In genomic region chr11:134047586-134047999, GRCh38 we compare ENCODE assay signal across 9 cellular contexts. TPM values are rescaled to one million over a fixed set of nuclear protein-coding genes. Genes with fewer than 3 reads are reported as not detected.
DNase-seq lines count a peak whose midpoint lies in the region; ATAC-seq, FAIRE-seq and TF ChIP-seq lines count a peak whose summit lies in the region.
"Had no signal": no experiment of that assay in that cellular context is flagged by ENCODE, and none has a peak within 500 bp of the region (broad histone marks: within the 10 kb centered on the region; RNA-seq: fewer than 3 reads in every experiment).

No MANE protein-coding gene starts in this region.

- ATAC-seq in activated CD8-positive, alpha-beta T cell treated with anti-CD3 and anti-CD28 coated beads, Interleukin-2, amount 10 ng/mL, durations not matched to agents 7 days and 5 days: no peak
- ATAC-seq in HG03521 (IDR thresholded peaks at IDR 0.05; ENCODE audit: unreplicated experiment): no peak

- H3K9me3 Mint-ChIP-seq in astrocyte (ENCODE audit: unreplicated experiment): no peaks in the 10 kb centered on the region
- H3K9me3 Mint-ChIP-seq in activated CD8-positive, alpha-beta T cell treated with anti-CD3 and anti-CD28 coated beads, Interleukin-2, amount 10 ng/mL, durations not matched to agents 7 days and 5 days (ENCODE audit: insufficient read depth): no peaks in the 10 kb centered on the region

- H2AFZ ChIP-seq in astrocyte (ENCODE audit: low read depth, low read length): peak overlapping the region; percentile 68

- H3K27ac Mint-ChIP-seq in astrocyte (ENCODE audit: unreplicated experiment): no peak overlapping the region
- no peak overlapping the region for H3K27ac Mint-ChIP-seq in activated CD8-positive, alpha-beta T cell treated with anti-CD3 and anti-CD28 coated beads, Interleukin-2, amount 10 ng/mL, durations not matched to agents 7 days and 5 days

- H3K9ac ChIP-seq in astrocyte (ENCODE audit: low read length): peak overlapping the region; percentile 32

- peak; percentile 56 for DNase-seq in H7
- peak; percentile 73 for DNase-seq in astrocyte (ENCODE audit: low read depth)
- peak; percentile 96 for DNase-seq in hepatic stellate cell (ENCODE audit: low spot score)
- DNase-seq in stromal cell of bone marrow (ENCODE audit: low read depth): peak; percentile 91
- no peak for DNase-seq in activated CD8-positive, alpha-beta T cell treated with anti-CD3 and anti-CD28 coated beads, Interleukin-2, amount 10 ng/mL, durations not matched to agents 7 days and 5 days
- no peak for DNase-seq in OCI-M2 (lab: John Stamatoyannopoulos, UW; ENCODE audit: unreplicated experiment)
- no peak for DNase-seq in GM19238 (ENCODE audit: insufficient read length, low spot score)
- DNase-seq: NCI-H1694 treated with DMSO at 0.1 percent for 48 hours had no signal

- FAIRE-seq in astrocyte (lab: Jason Lieb, UNC): peak; percentile 45

- H3K4me1 Mint-ChIP-seq in astrocyte (ENCODE audit: low read depth, unreplicated experiment): peaks cover 27% of the 10 kb centered on the region
- peaks cover 26% of the 10 kb centered on the region for H3K4me1 Mint-ChIP-seq in activated CD8-positive, alpha-beta T cell treated with anti-CD3 and anti-CD28 coated beads, Interleukin-2, amount 10 ng/mL, durations not matched to agents 7 days and 5 days (ENCODE audit: low read depth)

- CTCF ChIA-PET in activated CD8-positive, alpha-beta T cell treated with anti-CD3 and anti-CD28 coated beads, Interleukin-2, amount 10 ng/mL, durations not matched to agents 7 days and 5 days (lab: Charles Lee): interaction anchor here (1.0 to 6.7 kb wide), 4 partner anchors 14 to 120 kb away, joined by 3 to 49 read pairs (median 10); no protein-coding TSS in a partner anchor

- H3K36me3 Mint-ChIP-seq in astrocyte (ENCODE audit: low read depth, unreplicated experiment): no peaks in the 10 kb centered on the region
- H3K36me3 Mint-ChIP-seq in activated CD8-positive, alpha-beta T cell treated with anti-CD3 and anti-CD28 coated beads, Interleukin-2, amount 10 ng/mL, durations not matched to agents 7 days and 5 days (ENCODE audit: low read depth): no peaks in the 10 kb centered on the region

- TF ChIP-seq CTCF in astrocyte (IDR thresholded peaks at IDR 0.05; ENCODE audit: insufficient read depth, low read depth, low read length): no peak

- peaks cover 8% of the 10 kb centered on the region for H3K4me1 ChIP-seq in astrocyte (ENCODE audit: insufficient read depth, low read length)

- peak overlapping the region; percentile 27 for H3K27ac ChIP-seq in astrocyte (ENCODE audit: low read depth, low read length)

- no peaks in the 10 kb centered on the region for H3K79me2 ChIP-seq in astrocyte (ENCODE audit: insufficient read depth, low read length)

- POLR2A ChIA-PET in activated CD8-positive, alpha-beta T cell treated with anti-CD3 and anti-CD28 coated beads, Interleukin-2, amount 10 ng/mL, durations not matched to agents 7 days and 5 days (lab: Charles Lee): interaction anchor here (1.1 kb wide), 1 partner anchor 13 kb away, joined by 3 read pairs; no protein-coding TSS in a partner anchor

- no peak overlapping the region for H3K4me3 Mint-ChIP-seq in astrocyte (ENCODE audit: unreplicated experiment)
- no peak overlapping the region for H3K4me3 Mint-ChIP-seq in activated CD8-positive, alpha-beta T cell treated with anti-CD3 and anti-CD28 coated beads, Interleukin-2, amount 10 ng/mL, durations not matched to agents 7 days and 5 days

- H3K27me3 ChIP-seq in H7 (ENCODE audit: control insufficient read depth, insufficient read depth, low read length): peaks cover 1% of the 10 kb centered on the region
- no peaks in the 10 kb centered on the region for H3K27me3 ChIP-seq in astrocyte (ENCODE audit: insufficient read depth, low read length)

- peaks cover 14% of the 10 kb centered on the region for H3K27me3 Mint-ChIP-seq in astrocyte (ENCODE audit: low read depth, unreplicated experiment)
- no peaks in the 10 kb centered on the region for H3K27me3 Mint-ChIP-seq in activated CD8-positive, alpha-beta T cell treated with anti-CD3 and anti-CD28 coated beads, Interleukin-2, amount 10 ng/mL, durations not matched to agents 7 days and 5 days (ENCODE audit: low read depth)

- H3K4me3 ChIP-seq in H7 (ENCODE audit: insufficient read depth, low read depth, low read length) (no peak overlapping the region), astrocyte (ENCODE audit: insufficient read depth, low read depth, low read length) (no peak overlapping the region)

- H4K20me1 ChIP-seq in astrocyte (ENCODE audit: insufficient read depth, low read length): no peaks in the 10 kb centered on the region

- peak overlapping the region; percentile 77 for H3K4me2 ChIP-seq in astrocyte (ENCODE audit: low read length)

- no peaks in the 10 kb centered on the region for H3K9me3 ChIP-seq in astrocyte (ENCODE audit: insufficient read depth, low read depth, low read length)

- H3K36me3 ChIP-seq in H7 (replicated peaks; ENCODE audit: control insufficient read depth, insufficient read depth, low read length) (no peaks in the 10 kb centered on the region), astrocyte (ENCODE audit: insufficient read depth, low read length) (no peaks in the 10 kb centered on the region)

RNA-seq across cellular contexts. Expression of gene JAM3, which starts 21.3 kb away (rescaled TPM):
- 34.4 and 40.8 TPM in 2 replicates for total RNA-seq in H7 (2014; rRNA removed; shearing (Covaris generic))
- total RNA-seq in astrocyte: 88.3 and 88.4 TPM in 2 replicates
- 1 to 10 TPM; 8.0 to 9.6 TPM for total RNA-seq in activated CD8-positive, alpha-beta T cell treated with anti-CD3 and anti-CD28 coated beads, Interleukin-2, amount 10 ng/mL, durations not matched to agents 7 days and 5 days

Comparison
In these comparisons a context has a peak if more than half of its experiments do, and no peak if none do; other contexts are left out.
1. DNase-seq: peak in H7 (single experiment), astrocyte (single experiment), hepatic stellate cell (single experiment) and stromal cell of bone marrow (single experiment); none in activated CD8-positive, alpha-beta T cell treated with anti-CD3 and anti-CD28 coated beads, Interleukin-2, amount 10 ng/mL, durations not matched to agents 7 days and 5 days (single experiment), OCI-M2 (single experiment) and GM19238 (single experiment).